8 cellular contexts compared by ENCODE assay signal in the genomic region with DNA sequence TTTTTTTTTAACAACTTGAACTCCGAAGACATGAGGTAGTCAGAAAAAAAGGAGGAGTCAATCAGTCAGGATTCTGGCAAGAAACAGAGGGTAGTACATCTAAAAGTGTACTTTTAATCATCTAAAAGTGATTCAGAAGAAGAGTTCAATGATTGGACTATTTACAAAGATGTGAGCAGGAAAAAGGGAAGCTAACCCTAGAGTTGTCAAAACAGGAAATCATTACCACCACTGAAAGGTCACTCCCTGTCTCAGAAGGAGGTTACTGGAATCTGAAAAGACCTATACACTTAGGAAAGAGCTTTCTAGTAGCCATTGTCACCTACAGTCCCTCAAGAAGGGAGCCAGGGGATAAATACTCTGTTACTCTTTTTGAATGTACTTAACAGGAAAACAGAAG. TPM values are rescaled to one million over a fixed set of nuclear protein-coding genes. Genes with fewer than 3 reads are reported as not detected.
A peak's percentile ranks its signal among the peaks of the same experiment; 100 is the strongest.
DNase-seq lines count a peak whose midpoint lies in the region; ATAC-seq and TF ChIP-seq lines count a peak whose summit lies in the region.

No MANE protein-coding gene starts in this region.

- H3K9me3 ChIP-seq in testis = no peaks in the 10 kb centered on the region

- H3K27me3 ChIP-seq in testis = no peaks in the 10 kb centered on the region

- H3K4me3 ChIP-seq in testis = no peak overlapping the region

- H3K27ac Mint-ChIP-seq in activated naive CD4-positive, alpha-beta T cell treated with anti-CD3 and anti-CD28 coated beads, Interleukin-2, amount 10 ng/mL, durations not matched to agents 7 days and 5 days = peak overlapping the region; percentile 87
- H3K27ac Mint-ChIP-seq in activated T-helper 2 cell treated with anti-CD3 and anti-CD28 coated beads, Interferon-gamma antibody, Interleukin-2, Interleukin-4, amounts not matched to agents 10 μg/mL and 5 μg/mL and 100 μg/mL, durations not matched to agents 14 hours and 24 hours and 36 hours = peak overlapping the region; percentile 50
- H3K27ac Mint-ChIP-seq in type B pancreatic cell = peak overlapping the region; percentile 91
- no peak overlapping the region for H3K27ac Mint-ChIP-seq in Calu3 (ENCODE audit: unreplicated experiment)

- peaks cover 17% of the 10 kb centered on the region for H3K36me3 Mint-ChIP-seq in activated naive CD4-positive, alpha-beta T cell treated with anti-CD3 and anti-CD28 coated beads, Interleukin-2, amount 10 ng/mL, durations not matched to agents 7 days and 5 days
- H3K36me3 Mint-ChIP-seq in activated T-helper 2 cell treated with anti-CD3 and anti-CD28 coated beads, Interferon-gamma antibody, Interleukin-2, Interleukin-4, amounts not matched to agents 10 μg/mL and 5 μg/mL and 100 μg/mL, durations not matched to agents 14 hours and 24 hours and 36 hours (ENCODE audit: low read depth) = no peaks in the 10 kb centered on the region
- H3K36me3 Mint-ChIP-seq in type B pancreatic cell = no peaks in the 10 kb centered on the region
- no peaks in the 10 kb centered on the region for H3K36me3 Mint-ChIP-seq in Calu3 (ENCODE audit: insufficient read depth, unreplicated experiment)

- no peak for TF ChIP-seq POLR2A in testis (IDR thresholded peaks at IDR 0.05)

- WGBS in testis, 2 donors = 80 to 84% methylated on average over 1 of the region's 1 CpG

- TF ChIP-seq CTCF in type B pancreatic cell (conservative IDR thresholded peaks at IDR 0.05) (no peak), testis (IDR thresholded peaks at IDR 0.05) (no peak), Calu3 (IDR thresholded peaks at IDR 0.05; ENCODE audit: unreplicated experiment) (no peak)

- no peaks in the 10 kb centered on the region for H3K9me3 Mint-ChIP-seq in activated naive CD4-positive, alpha-beta T cell treated with anti-CD3 and anti-CD28 coated beads, Interleukin-2, amount 10 ng/mL, durations not matched to agents 7 days and 5 days
- H3K9me3 Mint-ChIP-seq in activated T-helper 2 cell treated with anti-CD3 and anti-CD28 coated beads, Interferon-gamma antibody, Interleukin-2, Interleukin-4, amounts not matched to agents 10 μg/mL and 5 μg/mL and 100 μg/mL, durations not matched to agents 14 hours and 24 hours and 36 hours = no peaks in the 10 kb centered on the region
- H3K9me3 Mint-ChIP-seq in type B pancreatic cell = no peaks in the 10 kb centered on the region
- H3K9me3 Mint-ChIP-seq in Calu3 (ENCODE audit: low read depth, unreplicated experiment) = peaks cover 2% of the 10 kb centered on the region

- H3K4me1 ChIP-seq in testis = no peaks in the 10 kb centered on the region

- H3K4me3 Mint-ChIP-seq in activated naive CD4-positive, alpha-beta T cell treated with anti-CD3 and anti-CD28 coated beads, Interleukin-2, amount 10 ng/mL, durations not matched to agents 7 days and 5 days = peak overlapping the region; percentile 4
- peak overlapping the region; percentile 7 for H3K4me3 Mint-ChIP-seq in activated T-helper 2 cell treated with anti-CD3 and anti-CD28 coated beads, Interferon-gamma antibody, Interleukin-2, Interleukin-4, amounts not matched to agents 10 μg/mL and 5 μg/mL and 100 μg/mL, durations not matched to agents 14 hours and 24 hours and 36 hours (ENCODE audit: low read depth)
- H3K4me3 Mint-ChIP-seq in type B pancreatic cell (peak overlapping the region; percentile 6), Calu3 (ENCODE audit: low read depth, unreplicated experiment) (no peak overlapping the region)

- H3K27ac ChIP-seq in testis = no peak overlapping the region

- CTCF ChIA-PET in activated naive CD4-positive, alpha-beta T cell treated with anti-CD3 and anti-CD28 coated beads, Interleukin-2, amount 10 ng/mL, durations not matched to agents 7 days and 5 days (lab: Charles Lee) = interaction anchor here (1.2 to 6.0 kb wide), 2 partner anchors 15 to 23 kb away, joined by 3 to 45 read pairs; partner anchors contain the start of gene LMBRD1
- CTCF ChIA-PET in Calu3 (lab: Charles Lee) = interaction anchor here (0.5 kb wide), 1 partner anchor 896 kb away, joined by 9 read pairs; no protein-coding TSS in a partner anchor

- H3K36me3 ChIP-seq in testis (ENCODE audit: low read depth, missing control alignments) = no peaks in the 10 kb centered on the region

- intact Hi-C loops in activated T-helper 2 cell treated with anti-CD3 and anti-CD28 coated beads, Interferon-gamma antibody, Interleukin-2, Interleukin-4, amounts not matched to agents 10 μg/mL and 5 μg/mL and 100 μg/mL, durations not matched to agents 14 hours and 24 hours and 36 hours (cut with micrococcal nuclease) = loop anchor here (10.0 kb wide), 1 partner anchor 601 kb away; the partner anchor contains the start of gene FAM135A
- intact Hi-C loops in testis (cut with DNase I; ENCODE audit: low total_unique reads) (no loop called here), Calu3 (cut with micrococcal nuclease; ENCODE audit: unreplicated experiment) (no loop called here)

- DNase-seq in activated naive CD4-positive, alpha-beta T cell treated with anti-CD3 and anti-CD28 coated beads, Interleukin-2, amount 10 ng/mL, durations not matched to agents 7 days and 5 days = no peak
- no peak for DNase-seq in activated naive CD4-positive, alpha-beta T cell treated with anti-CD3 and anti-CD28 coated beads, Interleukin-2, amount 50 U/mL, for 16 hours
- no peak for DNase-seq in activated T-helper 2 cell treated with anti-CD3 and anti-CD28 coated beads, Interferon-gamma antibody, Interleukin-2, Interleukin-4, amounts not matched to agents 10 μg/mL and 5 μg/mL and 100 μg/mL, durations not matched to agents 14 hours and 24 hours and 36 hours (ENCODE audit: low spot score)
- no peak for DNase-seq in type B pancreatic cell (ENCODE audit: extremely low spot score, unreplicated experiment)
- no peak for DNase-seq in testis
- no peak for DNase-seq in Calu3
- DNase-seq in stimulated activated CD4-positive, alpha-beta T cell treated with anti-CD3 and anti-CD28 coated beads, Interleukin-1b, Interleukin-23, amount 100 ng/mL, for 48 hours = no peak

- peaks cover 65% of the 10 kb centered on the region for H3K4me1 Mint-ChIP-seq in activated naive CD4-positive, alpha-beta T cell treated with anti-CD3 and anti-CD28 coated beads, Interleukin-2, amount 10 ng/mL, durations not matched to agents 7 days and 5 days
- H3K4me1 Mint-ChIP-seq in activated T-helper 2 cell treated with anti-CD3 and anti-CD28 coated beads, Interferon-gamma antibody, Interleukin-2, Interleukin-4, amounts not matched to agents 10 μg/mL and 5 μg/mL and 100 μg/mL, durations not matched to agents 14 hours and 24 hours and 36 hours (ENCODE audit: low read depth) = peaks cover 55% of the 10 kb centered on the region
- H3K4me1 Mint-ChIP-seq in type B pancreatic cell (ENCODE audit: unreplicated experiment) (peaks cover 19% of the 10 kb centered on the region), Calu3 (ENCODE audit: low read depth, unreplicated experiment) (peaks cover 16% of the 10 kb centered on the region)

- BruUV-seq in Calu3 (replicated peaks; lab: Mats Ljungman, UMichigan) = no TSS peak

- peak; percentile 44 for ATAC-seq in HG03439 (IDR thresholded peaks at IDR 0.05; ENCODE audit: unreplicated experiment)

- H3K27me3 Mint-ChIP-seq in activated naive CD4-positive, alpha-beta T cell treated with anti-CD3 and anti-CD28 coated beads, Interleukin-2, amount 10 ng/mL, durations not matched to agents 7 days and 5 days = peaks cover 1% of the 10 kb centered on the region
- H3K27me3 Mint-ChIP-seq in activated T-helper 2 cell treated with anti-CD3 and anti-CD28 coated beads, Interferon-gamma antibody, Interleukin-2, Interleukin-4, amounts not matched to agents 10 μg/mL and 5 μg/mL and 100 μg/mL, durations not matched to agents 14 hours and 24 hours and 36 hours (ENCODE audit: low read depth) = no peaks in the 10 kb centered on the region
- H3K27me3 Mint-ChIP-seq in type B pancreatic cell (no peaks in the 10 kb centered on the region), Calu3 (ENCODE audit: unreplicated experiment) (peaks cover 8% of the 10 kb centered on the region)

RNA-seq across cellular contexts. Expression of gene LMBRD1, which starts 16.7 kb away (rescaled TPM):
- total RNA-seq in activated T-helper 2 cell treated with anti-CD3 and anti-CD28 coated beads, Interferon-gamma antibody, Interleukin-2, Interleukin-4, amounts not matched to agents 10 μg/mL and 5 μg/mL and 100 μg/mL, durations not matched to agents 14 hours and 24 hours and 36 hours = 18.9 and 20.8 TPM in 2 replicates
- total RNA-seq in type B pancreatic cell (ENCODE audit: low replicate concordance) (38.3 and 58.7 TPM in 2 replicates), testis (10 to 100 TPM; 49.2 to 54.4 TPM), Calu3 (2022) (35.7 and 36.6 TPM in 2 replicates)
- 43.0 TPM for polyA plus RNA-seq in testis (ENCODE audit: insufficient read depth, low read depth, low replicate concordance)

RNA-seq across cellular contexts. Expression of gene COL19A1, which starts 52.8 kb away (rescaled TPM):
- 0.14 and 0.16 TPM in 2 replicates for total RNA-seq in activated T-helper 2 cell treated with anti-CD3 and anti-CD28 coated beads, Interferon-gamma antibody, Interleukin-2, Interleukin-4, amounts not matched to agents 10 μg/mL and 5 μg/mL and 100 μg/mL, durations not matched to agents 14 hours and 24 hours and 36 hours
- total RNA-seq in type B pancreatic cell (ENCODE audit: low replicate concordance) (0.55 and 1.6 TPM in 2 replicates), testis (1 to 10 TPM; 1.4 to 2.5 TPM), Calu3 (2022) (not detected in 2 replicates)
- polyA plus RNA-seq in testis (ENCODE audit: insufficient read depth, low read depth, low replicate concordance) = 0.30 TPM
